Comparison of ENCODE assay signal across 8 cellular contexts in the genomic region with DNA sequence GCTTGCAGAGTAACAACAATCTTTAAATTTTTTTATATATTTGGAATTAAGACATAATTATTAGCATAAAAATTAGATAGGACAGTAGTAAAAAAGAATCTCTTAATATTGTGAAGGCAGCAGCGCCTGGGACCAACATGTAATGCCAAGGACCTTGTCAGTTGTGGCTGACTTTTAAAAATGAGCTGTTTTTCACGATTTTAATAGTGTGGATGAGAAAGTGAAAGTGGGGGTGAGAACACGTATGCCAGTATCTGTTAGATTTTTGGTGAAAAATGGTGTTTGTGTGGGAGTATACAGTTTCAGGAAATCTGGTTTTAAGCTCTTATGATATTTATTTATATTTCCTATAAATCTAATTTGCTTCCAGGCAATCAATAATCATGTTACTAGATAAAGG.
A peak's percentile ranks its signal among the peaks of the same experiment; 100 is the strongest.
DNase-seq lines count a peak whose midpoint lies in the region; ATAC-seq and TF ChIP-seq lines count a peak whose summit lies in the region.

No MANE protein-coding gene starts in this region.

- peak overlapping the region; percentile 91 for H3K4me3 Mint-ChIP-seq in CD4-positive, alpha-beta T cell
- H3K4me3 Mint-ChIP-seq in activated naive CD8-positive, alpha-beta T cell treated with anti-CD3 and anti-CD28 coated beads, Interleukin-2, amount 10 ng/mL, durations not matched to agents 7 days and 5 days: peak overlapping the region; percentile 85

- no peaks in the 10 kb centered on the region for H3K9me3 ChIP-seq in CD4-positive, alpha-beta T cell (ENCODE audit: control insufficient read depth, low read length)
- no peaks in the 10 kb centered on the region for H3K9me3 ChIP-seq in muscle layer of duodenum (ENCODE audit: control insufficient read depth in 1 of 2, low read length in 2 of 2)

- peak; percentile 22 for ATAC-seq in CD4-positive, alpha-beta T cell (ENCODE audit: poor library complexity)
- peak; percentile 27 for ATAC-seq in HG02588 (IDR thresholded peaks at IDR 0.05; ENCODE audit: unreplicated experiment)
- peak; percentile 43 for ATAC-seq in activated naive CD8-positive, alpha-beta T cell treated with anti-CD3 and anti-CD28 coated beads, Interleukin-2, amount 10 ng/mL, durations not matched to agents 7 days and 5 days (ENCODE audit: low read depth)
- no peak for ATAC-seq in GM21529 (IDR thresholded peaks at IDR 0.05; ENCODE audit: unreplicated experiment)

- peaks cover 0 to 7% of the 10 kb centered on the region in 2 donors for H3K4me1 ChIP-seq in muscle layer of duodenum (ENCODE audit: control insufficient read depth in 1 of 2, insufficient read depth in 2 of 2, low read length in 2 of 2)

- no peaks in the 10 kb centered on the region for H3K27me3 ChIP-seq in CD4-positive, alpha-beta T cell (ENCODE audit: control insufficient read depth, insufficient read depth, low read length)
- no peaks in the 10 kb centered on the region for H3K27me3 ChIP-seq in muscle layer of duodenum (ENCODE audit: low read depth, low read length)

- no peaks in the 10 kb centered on the region for H3K36me3 Mint-ChIP-seq in CD4-positive, alpha-beta T cell (ENCODE audit: low read depth)
- H3K36me3 Mint-ChIP-seq in activated naive CD8-positive, alpha-beta T cell treated with anti-CD3 and anti-CD28 coated beads, Interleukin-2, amount 10 ng/mL, durations not matched to agents 7 days and 5 days: peaks cover 20% of the 10 kb centered on the region

- peak overlapping the region; percentile 26 for H3K27ac ChIP-seq in CD4-positive, alpha-beta T cell (ENCODE audit: low read depth, low read length)
- H3K27ac ChIP-seq in muscle layer of duodenum (ENCODE audit: low read length): peak overlapping the region; percentile 92

- no peaks in the 10 kb centered on the region for H3K36me3 ChIP-seq in muscle layer of duodenum (ENCODE audit: control insufficient read depth in 1 of 2, insufficient read depth in 2 of 2, low read length in 2 of 2)

- intact Hi-C loops in CD4-positive, alpha-beta T cell (cut with DNase I, micrococcal nuclease): loop anchor here (5.0 kb wide), 3 partner anchors 36 to 76 kb away; no protein-coding TSS in a partner anchor

- in situ Hi-C loops in KBM-7 (cut with MboI; ENCODE audit: low pct_unique_long_range_greater_than_20kb, low sequenced_read_pairs): no loop called here

- peaks cover 70% of the 10 kb centered on the region for H3K4me1 Mint-ChIP-seq in CD4-positive, alpha-beta T cell (ENCODE audit: low read depth)
- H3K4me1 Mint-ChIP-seq in activated naive CD8-positive, alpha-beta T cell treated with anti-CD3 and anti-CD28 coated beads, Interleukin-2, amount 10 ng/mL, durations not matched to agents 7 days and 5 days: peaks cover 60% of the 10 kb centered on the region

- no peaks in the 10 kb centered on the region for H3K9me3 Mint-ChIP-seq in CD4-positive, alpha-beta T cell
- peaks cover 3% of the 10 kb centered on the region for H3K9me3 Mint-ChIP-seq in activated naive CD8-positive, alpha-beta T cell treated with anti-CD3 and anti-CD28 coated beads, Interleukin-2, amount 10 ng/mL, durations not matched to agents 7 days and 5 days

- POLR2A ChIA-PET in CD4-positive, alpha-beta T cell (lab: Charles Lee): interaction anchor here (1.0 to 4.7 kb wide), 20 partner anchors 10 to 1568 kb away, joined by 3 to 76 read pairs (median 6); partner anchors contain the start of genes CLN5, FBXL3, KCTD12 and MYCBP2
- POLR2A ChIA-PET in activated naive CD8-positive, alpha-beta T cell treated with anti-CD3 and anti-CD28 coated beads, Interleukin-2, amount 10 ng/mL, durations not matched to agents 7 days and 5 days (lab: Charles Lee): interaction anchor here (0.7 to 1.7 kb wide), 3 partner anchors 39 to 1230 kb away, joined by 3 to 9 read pairs (median 3); partner anchors contain the start of gene CLN5

- H3K4me3 ChIP-seq in muscle layer of duodenum (ENCODE audit: low read depth in 1 of 2, low read length in 2 of 2): peak overlapping the region in 1 of 2 donors; percentile 69

- DNase-seq in CD4-positive, alpha-beta T cell: no peak
- no peak for DNase-seq in activated naive CD8-positive, alpha-beta T cell treated with anti-CD3 and anti-CD28 coated beads, Interleukin-2, amount 10 ng/mL, durations not matched to agents 7 days and 5 days
- DNase-seq in NCI-H2081 treated with DMSO at 0.1 percent for 48 hours (lab: John Stamatoyannopoulos, UW): no peak
- no peak for DNase-seq in COR-L47 (lab: John Stamatoyannopoulos, UW)
- no peak for DNase-seq in KBM-7

- no peaks in the 10 kb centered on the region for H3K27me3 Mint-ChIP-seq in CD4-positive, alpha-beta T cell
- H3K27me3 Mint-ChIP-seq in activated naive CD8-positive, alpha-beta T cell treated with anti-CD3 and anti-CD28 coated beads, Interleukin-2, amount 10 ng/mL, durations not matched to agents 7 days and 5 days: no peaks in the 10 kb centered on the region

- peak overlapping the region; percentile 91 for H3K27ac Mint-ChIP-seq in CD4-positive, alpha-beta T cell
- peak overlapping the region; percentile 96 for H3K27ac Mint-ChIP-seq in activated naive CD8-positive, alpha-beta T cell treated with anti-CD3 and anti-CD28 coated beads, Interleukin-2, amount 10 ng/mL, durations not matched to agents 7 days and 5 days

- no peak for TF ChIP-seq CTCF in CD4-positive, alpha-beta T cell (IDR thresholded peaks at IDR 0.05)

- CTCF ChIA-PET in CD4-positive, alpha-beta T cell (lab: Charles Lee): interaction anchor here (0.6 to 1.1 kb wide), 2 partner anchors 50 to 66 kb away, joined by 3 read pairs; no protein-coding TSS in a partner anchor
